Comparison of ENCODE assay signal across 1 cellular context in the genomic region with DNA sequence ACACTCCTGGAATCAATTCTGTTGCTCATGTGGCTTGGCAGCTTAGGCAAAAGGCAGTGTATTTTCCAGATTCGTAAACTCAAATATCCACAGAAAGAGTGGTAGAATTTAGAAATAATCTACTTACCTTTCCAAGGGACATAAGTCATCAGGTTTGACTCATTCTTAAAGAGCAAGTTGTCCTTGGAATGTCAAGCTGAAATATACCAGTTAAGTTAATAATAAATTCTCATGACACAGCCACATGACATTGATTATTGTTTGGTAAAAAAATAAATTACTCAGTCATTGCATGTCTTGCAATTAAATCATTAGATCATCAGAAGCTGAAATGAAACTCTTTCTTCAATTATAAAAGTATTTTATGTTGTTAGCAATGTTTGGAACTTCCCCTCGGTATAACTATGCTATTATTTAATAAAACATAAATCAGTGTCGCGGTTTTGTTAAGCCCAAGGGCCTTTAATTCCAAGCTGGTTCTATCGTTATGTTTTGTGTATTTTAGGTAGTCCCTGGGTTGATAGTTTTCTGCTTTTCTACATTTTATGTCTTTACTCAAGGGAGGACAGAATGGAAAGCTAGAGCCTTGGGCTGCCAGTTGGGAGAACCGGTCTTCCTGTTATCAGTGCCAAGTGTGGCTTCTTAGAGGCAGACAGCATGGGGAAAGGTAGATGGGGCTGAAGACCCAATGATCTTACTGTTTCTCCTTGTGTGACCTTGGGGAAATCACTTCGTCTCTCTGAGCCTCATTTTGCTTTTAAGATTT.
TF ChIP-seq lines count a peak whose summit lies in the region.

No MANE protein-coding gene starts in this region.

TF ChIP-seq in H1, 55 proteins besides CTCF, POLR2A, EP300 and RAD21:
- no peak for TF ChIP-seq GABPA (IDR thresholded peaks at IDR 0.05; ENCODE audit: borderline replicate concordance, insufficient read depth, low read length)
- no peak for TF ChIP-seq RFX5 (IDR thresholded peaks at IDR 0.05; ENCODE audit: borderline replicate concordance, low read depth, low read length)
- TF ChIP-seq, protein P1, sequence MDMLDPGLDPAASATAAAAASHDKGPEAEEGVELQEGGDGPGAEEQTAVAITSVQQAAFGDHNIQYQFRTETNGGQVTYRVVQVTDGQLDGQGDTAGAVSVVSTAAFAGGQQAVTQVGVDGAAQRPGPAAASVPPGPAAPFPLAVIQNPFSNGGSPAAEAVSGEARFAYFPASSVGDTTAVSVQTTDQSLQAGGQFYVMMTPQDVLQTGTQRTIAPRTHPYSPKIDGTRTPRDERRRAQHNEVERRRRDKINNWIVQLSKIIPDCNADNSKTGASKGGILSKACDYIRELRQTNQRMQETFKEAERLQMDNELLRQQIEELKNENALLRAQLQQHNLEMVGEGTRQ (IDR thresholded peaks at IDR 0.05; ENCODE audit: low read length) = no peak
- TF ChIP-seq TEAD4 (IDR thresholded peaks at IDR 0.05; ENCODE audit: low read depth, low read length) = no peak
- no peak for TF ChIP-seq SIRT6 (IDR thresholded peaks at IDR 0.05; ENCODE audit: low read length)
- TF ChIP-seq SUZ12 (IDR thresholded peaks at IDR 0.05; ENCODE audit: low read length) = no peak
- TF ChIP-seq CTBP2 (IDR thresholded peaks at IDR 0.05; ENCODE audit: borderline replicate concordance, insufficient read depth, insufficient read length, low read length) = no peak
- no peak for TF ChIP-seq NANOG (IDR thresholded peaks at IDR 0.05; ENCODE audit: insufficient read depth, low read depth, low read length, poor library complexity, severe bottlenecking)
- TF ChIP-seq SP1 (IDR thresholded peaks at IDR 0.05; ENCODE audit: low read depth, low read length) = no peak
- TF ChIP-seq RXRA (IDR thresholded peaks at IDR 0.05; ENCODE audit: insufficient read depth, low read depth, low read length) = no peak
- TF ChIP-seq, protein P2, sequence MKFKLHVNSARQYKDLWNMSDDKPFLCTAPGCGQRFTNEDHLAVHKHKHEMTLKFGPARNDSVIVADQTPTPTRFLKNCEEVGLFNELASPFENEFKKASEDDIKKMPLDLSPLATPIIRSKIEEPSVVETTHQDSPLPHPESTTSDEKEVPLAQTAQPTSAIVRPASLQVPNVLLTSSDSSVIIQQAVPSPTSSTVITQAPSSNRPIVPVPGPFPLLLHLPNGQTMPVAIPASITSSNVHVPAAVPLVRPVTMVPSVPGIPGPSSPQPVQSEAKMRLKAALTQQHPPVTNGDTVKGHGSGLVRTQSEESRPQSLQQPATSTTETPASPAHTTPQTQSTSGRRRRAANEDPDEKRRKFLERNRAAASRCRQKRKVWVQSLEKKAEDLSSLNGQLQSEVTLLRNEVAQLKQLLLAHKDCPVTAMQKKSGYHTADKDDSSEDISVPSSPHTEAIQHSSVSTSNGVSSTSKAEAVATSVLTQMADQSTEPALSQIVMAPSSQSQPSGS (IDR thresholded peaks at IDR 0.05; ENCODE audit: low read length) = no peak
- TF ChIP-seq SIN3A (conservative IDR thresholded peaks at IDR 0.05 in 1 of 2, IDR thresholded peaks at IDR 0.05 in 1 of 2; ENCODE audit: low read depth in 1 of 2, low read length in 2 of 2) = no peak
- no peak for TF ChIP-seq NRF1 (IDR thresholded peaks at IDR 0.05; ENCODE audit: low read depth, low read length)
- TF ChIP-seq, protein P3, sequence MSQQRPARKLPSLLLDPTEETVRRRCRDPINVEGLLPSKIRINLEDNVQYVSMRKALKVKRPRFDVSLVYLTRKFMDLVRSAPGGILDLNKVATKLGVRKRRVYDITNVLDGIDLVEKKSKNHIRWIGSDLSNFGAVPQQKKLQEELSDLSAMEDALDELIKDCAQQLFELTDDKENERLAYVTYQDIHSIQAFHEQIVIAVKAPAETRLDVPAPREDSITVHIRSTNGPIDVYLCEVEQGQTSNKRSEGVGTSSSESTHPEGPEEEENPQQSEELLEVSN (IDR thresholded peaks at IDR 0.05) = no peak
- TF ChIP-seq POLR2AphosphoS5 (IDR thresholded peaks at IDR 0.05; ENCODE audit: low read depth, low read length) = no peak
- no peak for TF ChIP-seq CEBPB (IDR thresholded peaks at IDR 0.05; ENCODE audit: low read depth, low read length)
- no peak for TF ChIP-seq MAFK (IDR thresholded peaks at IDR 0.05; ENCODE audit: low read depth, low read length)
- TF ChIP-seq BRCA1 (IDR thresholded peaks at IDR 0.05; ENCODE audit: low read depth, low read length) = no peak
TF ChIP-seq in H1: peak in this region for 0.
